Comparison of ENCODE assay signal across 8 cellular contexts in genomic region chr11:101914349-101914736, GRCh38. TPM values are rescaled to one million over a fixed set of nuclear protein-coding genes. Genes with fewer than 3 reads are reported as not detected.
DNase-seq lines count a peak whose midpoint lies in the region; ATAC-seq and TF ChIP-seq lines count a peak whose summit lies in the region.

No MANE protein-coding gene starts in this region.

- peak; percentile 40 for DNase-seq in NCI-H748 (lab: John Stamatoyannopoulos, UW; ENCODE audit: unreplicated experiment)
- no peak for DNase-seq in NCI-H748 treated with DMSO at 0.1 percent for 48 hours (lab: John Stamatoyannopoulos, UW)
- DNase-seq in activated naive CD8-positive, alpha-beta T cell treated with anti-CD3 and anti-CD28 coated beads for 36 hours: no peak
- DNase-seq in iPS DF 6.9 (ENCODE audit: low read depth, low spot score): no peak
- no peak for DNase-seq in stomach
- DNase-seq in KBM-7: no peak
- DNase-seq in SHP77 treated with DMSO at 0.1 percent for 48 hours (lab: John Stamatoyannopoulos, UW): no peak

- in situ Hi-C loops in KBM-7 (cut with MboI; ENCODE audit: low pct_unique_long_range_greater_than_20kb, low sequenced_read_pairs): no loop called here

- WGBS in iPS DF 6.9 (ENCODE audit: insufficient coverage, insufficient read length): no CpG with 5 or more reads among the region's 6 CpGs
- whole genome bisulfite sequencing in stomach, 5 donors: 9 to 12% (median 11%) methylated on average over 6 of the region's 6 CpGs

- no peaks in the 10 kb centered on the region for H3K27me3 Mint-ChIP-seq in activated naive CD8-positive, alpha-beta T cell treated with anti-CD3 and anti-CD28 coated beads for 36 hours

- ATAC-seq in HG03045 (IDR thresholded peaks at IDR 0.05; ENCODE audit: unreplicated experiment): no peak

- H3K4me3 ChIP-seq in iPS DF 6.9 (ENCODE audit: low read length) (peak overlapping the region; percentile 56; the same call in 1 of the 2 replicates), stomach (peak overlapping the region; percentile 63 to 91 (median 72))

- H3K4me3 Mint-ChIP-seq in activated naive CD8-positive, alpha-beta T cell treated with anti-CD3 and anti-CD28 coated beads for 36 hours: peak overlapping the region; percentile 93

- no peak for TF ChIP-seq CTCF in stomach (IDR thresholded peaks at IDR 0.05)

- H3K36me3 Mint-ChIP-seq in activated naive CD8-positive, alpha-beta T cell treated with anti-CD3 and anti-CD28 coated beads for 36 hours: no peaks in the 10 kb centered on the region

- peaks cover 21% of the 10 kb centered on the region for H3K4me1 Mint-ChIP-seq in activated naive CD8-positive, alpha-beta T cell treated with anti-CD3 and anti-CD28 coated beads for 36 hours

- H3K27ac ChIP-seq in iPS DF 6.9 (ENCODE audit: low read length): no peak overlapping the region
- H3K27ac ChIP-seq in stomach: peak overlapping the region in 4 of 5 donors; percentile 77 to 89 (median 84)

- TF ChIP-seq POLR2A in stomach (IDR thresholded peaks at IDR 0.05): no peak

- H3K9me3 Mint-ChIP-seq in activated naive CD8-positive, alpha-beta T cell treated with anti-CD3 and anti-CD28 coated beads for 36 hours: no peaks in the 10 kb centered on the region

- H3K9me3 ChIP-seq in iPS DF 6.9 (ENCODE audit: control insufficient read depth, insufficient read depth, low read length): no peaks in the 10 kb centered on the region
- H3K9me3 ChIP-seq in stomach: no peaks in the 10 kb centered on the region

- H3K27ac Mint-ChIP-seq in activated naive CD8-positive, alpha-beta T cell treated with anti-CD3 and anti-CD28 coated beads for 36 hours: no peak overlapping the region

- H3K27me3 ChIP-seq in iPS DF 6.9 (ENCODE audit: control insufficient read depth, insufficient read depth, low read length) (no peaks in the 10 kb centered on the region), stomach (no peaks in the 10 kb centered on the region)

- no peak for TF ChIP-seq EP300 in stomach (IDR thresholded peaks at IDR 0.05)

- no peaks in the 10 kb centered on the region for H3K36me3 ChIP-seq in iPS DF 6.9 (ENCODE audit: control insufficient read depth, insufficient read depth, low read length)
- H3K36me3 ChIP-seq in stomach: no peaks in the 10 kb centered on the region

- intact Hi-C loops in stomach (cut with DNase I; ENCODE audit: low total_unique reads): no loop called here

- no peaks in the 10 kb centered on the region; the same call in 1 of the 2 replicates for H3K4me1 ChIP-seq in iPS DF 6.9 (ENCODE audit: control insufficient read depth, insufficient read depth, low read length)
- peaks cover 8 to 32% (median 22%) of the 10 kb centered on the region in 4 donors for H3K4me1 ChIP-seq in stomach

RNA-seq across cellular contexts. Expression of gene CEP126, which starts 0.5 kb away (rescaled TPM):
- total RNA-seq in activated naive CD8-positive, alpha-beta T cell treated with anti-CD3 and anti-CD28 coated beads for 36 hours: 1 to 10 TPM; 1.9 to 2.2 TPM
- 10 to 100 TPM in 1 of 5 donors, 1 to 10 TPM in 4; 2.2 to 52.5 (median 2.6) TPM for total RNA-seq in stomach
- polyA plus RNA-seq in stomach: 1 to 10 TPM; 1.1 to 1.8 (median 1.3) TPM

RNA-seq across cellular contexts. Expression of gene ANGPTL5, which starts 2.0 kb away (rescaled TPM):
- not detected for total RNA-seq in activated naive CD8-positive, alpha-beta T cell treated with anti-CD3 and anti-CD28 coated beads for 36 hours
- not detected for total RNA-seq in stomach
- under 1 TPM in 1 of 3 donors, not detected in 2; 0.05 TPM for polyA plus RNA-seq in stomach
